In genomic region chr2:186466743-186467142, GRCh38 we compare ENCODE assay signal across 34 cellular contexts.
"Had no signal": no experiment of that assay in that cellular context is flagged by ENCODE, and none has a peak within 500 bp of the region (broad histone marks: within the 10 kb centered on the region; RNA-seq: fewer than 3 reads in every experiment).

No MANE protein-coding gene starts in this region.

- H3K9me3 ChIP-seq: body of pancreas had no signal

- H3K27me3 ChIP-seq: adrenal gland, ascending aorta, body of pancreas, brain microvascular endothelial cell, breast epithelium, cardiac muscle cell had no signal

- DNase-seq: activated effector memory CD4-positive, alpha-beta T cell treated with anti-CD3 and anti-CD28 coated beads, Interleukin-2, amount 50 U/mL, for 16 hours; activated effector memory CD4-positive, alpha-beta T cell treated with Interleukin-2 at 50 U/mL for 16 hours; activated gamma-delta T cell; activated gamma-delta T cell treated with Interleukin-2 at 50 U/mL for 16 hours; activated naive CD4-positive, alpha-beta T cell; activated naive CD4-positive, alpha-beta T cell treated with anti-CD3 and anti-CD28 coated beads for 36 hours; activated naive CD4-positive, alpha-beta T cell treated with anti-CD3 and anti-CD28 coated beads, Interleukin-2, amount 10 ng/mL, durations not matched to agents 7 days and 5 days; activated naive CD4-positive, alpha-beta T cell treated with anti-CD3 and anti-CD28 coated beads, Interleukin-2, amount 50 U/mL, for 16 hours; activated naive CD4-positive, alpha-beta T cell treated with Interleukin-2 at 50 U/mL for 16 hours; activated naive CD8-positive, alpha-beta T cell treated with anti-CD3 and anti-CD28 coated beads for 36 hours; activated naive CD8-positive, alpha-beta T cell treated with anti-CD3 and anti-CD28 coated beads, Interleukin-2, amount 10 ng/mL, durations not matched to agents 7 days and 5 days; activated naive CD8-positive, alpha-beta T cell treated with anti-CD3 and anti-CD28 coated beads, Interleukin-2, amount 50 U/mL, for 24 hours; activated T-cell treated with anti-CD3 and anti-CD28 coated beads, Interleukin-2, amount 50 U/mL, for 1 hour; activated T-cell treated with anti-CD3 and anti-CD28 coated beads, Interleukin-2, amount 50 U/mL, for 24 hours; activated T-cell treated with anti-CD3 and anti-CD28 coated beads, Interleukin-2, amount 50 U/mL, for 4 hours; activated T-cell treated with anti-CD3 and anti-CD28 coated beads, Interleukin-2, amount 50 U/mL, for 48 hours; activated T-cell treated with anti-CD3 and anti-CD28 coated beads, Interleukin-2, amount 50 U/mL, for 72 hours; adrenal gland; amniotic stem cell; amygdala; anterior cingulate cortex; aorta; body of pancreas; brain microvascular endothelial cell; caudate nucleus; central memory CD4-positive, alpha-beta T cell; cerebellar nuclear complex had no signal

- FAIRE-seq: astrocyte, bronchial epithelial cell had no signal

- H3K4me3 ChIP-seq: adrenal gland, ascending aorta, body of pancreas, breast epithelium, cardiac muscle cell had no signal

- H3K4me1 ChIP-seq: ascending aorta, breast epithelium had no signal

- ATAC-seq: activated naive CD4-positive, alpha-beta T cell treated with anti-CD3 and anti-CD28 coated beads, Interleukin-2, amount 50 U/mL, for 72 hours; activated naive CD8-positive, alpha-beta T cell treated with anti-CD3 and anti-CD28 coated beads, Interleukin-2, amount 50 U/mL, for 24 hours; activated T-cell treated with anti-CD3 and anti-CD28 coated beads, Interleukin-2, amount 50 U/mL, for 4 hours; activated T-cell treated with anti-CD3 and anti-CD28 coated beads, Interleukin-2, amount 50 U/mL, for 72 hours; activated T-helper 17 cell treated with anti-CD3 and anti-CD28 coated beads, Interleukin-2, amount 50 U/mL, for 72 hours; body of pancreas had no signal

- H3K27ac ChIP-seq: adrenal gland, ascending aorta, body of pancreas, brain microvascular endothelial cell, breast epithelium, cardiac muscle cell had no signal

- H3K36me3 ChIP-seq: adrenal gland, ascending aorta, brain microvascular endothelial cell, breast epithelium, cardiac muscle cell had no signal
